11 cellular contexts compared by ENCODE assay signal in the genomic region with DNA sequence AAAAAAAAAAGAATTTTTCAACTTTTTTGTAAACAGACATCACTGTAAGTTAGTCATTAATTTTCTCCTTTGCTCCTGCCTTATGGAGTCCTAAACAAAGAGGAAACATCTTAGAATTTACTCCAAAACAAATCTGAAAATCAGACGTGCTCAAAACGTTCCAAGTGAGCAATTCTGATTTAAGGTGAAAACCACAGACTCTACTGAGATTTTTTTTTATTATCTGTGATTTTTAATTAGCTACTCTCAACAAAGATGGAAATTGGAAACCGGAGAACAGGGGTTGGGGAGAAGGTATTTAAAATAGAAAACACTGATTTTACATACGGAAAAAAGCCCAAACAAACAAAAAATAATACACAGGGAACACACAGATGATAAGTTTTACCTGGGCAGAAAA. TPM values are rescaled to one million over a fixed set of nuclear protein-coding genes. Genes with fewer than 3 reads are reported as not detected.
"Had no signal": no experiment of that assay in that cellular context is flagged by ENCODE, and none has a peak within 500 bp of the region (broad histone marks: within the 10 kb centered on the region; RNA-seq: fewer than 3 reads in every experiment).

No MANE protein-coding gene starts in this region.

- H2AFZ ChIP-seq: GM23248, GM23338 had no signal

- H3K9ac ChIP-seq: GM23248 had no signal

- H3K4me1 Mint-ChIP-seq: GM23338, H9 had no signal

- H3K4me2 ChIP-seq: GM23338 had no signal

- H3K4me3 ChIP-seq: GM23248, GM23338, HAP-1 had no signal

- H3K27ac ChIP-seq: GM23248 had no signal

- H3K9me3 Mint-ChIP-seq: GM23338, H9, HFFc6 had no signal

- H3K9me3 ChIP-seq: HAP-1 had no signal

- H3K4me3 Mint-ChIP-seq: GM23338, H9, HFFc6 had no signal

- H3K27ac Mint-ChIP-seq: GM23338, H9, HFFc6 had no signal

- H3K4me1 ChIP-seq: HAP-1 had no signal

- DNase-seq: GM23248, GOT3, H7, H9, HCEC 1CT, HFFc6 had no signal

- FAIRE-seq: H1, H54 had no signal

- ATAC-seq: GM23338, HCT116 had no signal

RNA-seq across cellular contexts. Expression of gene CTSS, which starts 50.3 kb away (rescaled TPM):
- total RNA-seq: GM23338, H1, H7, H9 had no signal
- polyA plus RNA-seq: GM23338, H1 had no signal
